In genomic region chrX:19291086-19291485, GRCh38 we compare ENCODE assay signal across 15 cellular contexts.
"Had no signal": no experiment of that assay in that cellular context is flagged by ENCODE, and none has a peak within 500 bp of the region (broad histone marks: within the 10 kb centered on the region; RNA-seq: fewer than 3 reads in every experiment).

No MANE protein-coding gene starts in this region.

- H3K36me3 ChIP-seq: pancreas, thyroid gland, uterus had no signal

- H3K27ac ChIP-seq: hepatocyte, pancreas, thyroid gland, uterus had no signal

- H3K4me1 ChIP-seq: pancreas, thyroid gland, uterus had no signal

- H3K9me3 ChIP-seq: pancreas, thyroid gland, uterus had no signal

- H3K4me3 ChIP-seq: hepatocyte, lung, pancreas, thyroid gland, uterus had no signal

- DNase-seq: activated B cell treated with CpG ODN at 0.5 μM for 24 hours; activated CD4-positive, alpha-beta T cell treated with anti-CD3 and anti-CD28 coated beads for 48 hours; activated CD8-positive, alpha-beta memory T cell treated with anti-CD3 and anti-CD28 coated beads, Interleukin-2, amount 50 U/mL, for 4 hours; activated CD8-positive, alpha-beta T cell treated with anti-CD3 and anti-CD28 coated beads, Interleukin-2, amount 10 ng/mL, durations not matched to agents 7 days and 5 days; activated gamma-delta T cell; activated T-cell treated with anti-CD3 and anti-CD28 coated beads, Interleukin-2, amount 50 U/mL, for 48 hours; left cardiac atrium; midbrain; pancreas; thyroid gland; uterus had no signal

- ATAC-seq: activated CD8-positive, alpha-beta T cell treated with anti-CD3 and anti-CD28 coated beads, Interleukin-2, amount 10 ng/mL, durations not matched to agents 7 days and 5 days; activated naive CD4-positive, alpha-beta T cell treated with anti-CD3 and anti-CD28 coated beads, Interleukin-2, amount 50 U/mL, for 72 hours; left cardiac atrium; pancreas; stimulated activated memory B cell treated with anti-CD40 and anti-IgM and Interleukin-4, amounts not matched to agents 10 μg/mL and 1 μg/mL and 100 μg/mL, for 72 hours had no signal

- H3K27me3 ChIP-seq: hepatocyte, thyroid gland, uterus had no signal
